Comparison of ENCODE assay signal across 10 cellular contexts in the genomic region with DNA sequence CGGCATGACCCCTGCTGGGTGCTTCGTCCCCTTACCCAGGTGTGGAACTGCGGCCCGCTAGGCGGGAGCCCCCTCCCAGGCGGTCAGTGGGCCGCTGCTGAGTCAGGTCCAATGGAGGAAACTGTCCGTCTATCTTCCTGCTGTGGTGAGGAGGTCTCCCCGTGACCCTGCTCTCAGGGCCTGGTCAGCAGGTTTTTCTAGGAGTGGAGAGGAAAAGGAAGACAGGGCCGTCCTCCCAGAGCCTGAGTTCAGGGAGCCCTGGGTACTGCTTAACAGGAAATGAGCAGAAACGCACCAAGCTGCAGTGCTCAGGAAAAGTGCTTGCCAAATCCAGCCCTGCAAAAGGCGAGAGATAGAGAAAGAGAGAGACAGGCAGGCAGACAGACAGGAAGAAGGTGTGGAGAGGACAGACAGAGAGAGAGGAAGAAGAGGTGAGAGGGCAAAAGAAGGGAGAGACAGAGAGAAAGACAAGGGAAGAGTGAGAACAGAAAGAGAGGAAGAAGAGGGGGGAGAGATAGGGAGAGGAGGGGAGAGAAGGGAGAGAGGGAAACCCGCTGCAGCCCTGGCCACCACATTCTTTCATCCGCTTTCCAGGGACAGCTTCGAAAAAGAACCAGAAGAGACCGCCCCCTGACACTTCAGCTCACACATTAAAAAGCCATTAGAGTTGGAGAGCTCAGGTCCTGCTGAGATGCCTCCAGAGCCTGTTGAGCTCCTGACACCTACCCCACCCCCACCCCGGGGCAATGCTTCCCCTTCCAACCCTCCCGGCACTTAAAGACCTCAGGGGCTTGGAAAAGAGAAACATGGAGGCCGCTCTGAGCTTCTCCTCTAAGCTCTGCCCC. TPM values are rescaled to one million over a fixed set of nuclear protein-coding genes. Genes with fewer than 3 reads are reported as not detected.
DNase-seq lines count a peak whose midpoint lies in the region; ATAC-seq, FAIRE-seq and TF ChIP-seq lines count a peak whose summit lies in the region.
"Had no signal": no experiment of that assay in that cellular context is flagged by ENCODE, and none has a peak within 500 bp of the region (broad histone marks: within the 10 kb centered on the region; RNA-seq: fewer than 3 reads in every experiment).

No MANE protein-coding gene starts in this region.

- H3K36me3 ChIP-seq in mesodermal cell (ENCODE audit: control insufficient read depth, insufficient read depth, low read length) (peaks cover 35% of the 10 kb centered on the region), uterus (no peaks in the 10 kb centered on the region)

- peaks cover 45% of the 10 kb centered on the region for H3K4me1 ChIP-seq in mesodermal cell (ENCODE audit: control insufficient read depth, insufficient read depth, low read length, poor library complexity, severe bottlenecking)
- H3K4me1 ChIP-seq in uterus = peaks cover 6 to 35% of the 10 kb centered on the region in 2 donors

- ATAC-seq in GM18907 (IDR thresholded peaks at IDR 0.05; ENCODE audit: unreplicated experiment) = no peak

- no peak for FAIRE-seq in GM12891 (lab: Jason Lieb, UNC)
- FAIRE-seq: G401.6, TTC549 had no signal

- WGBS in mesodermal cell (ENCODE audit: insufficient coverage in 2 of 2), 2 experiments = 40 to 41% methylated on average over 16 to 17 of the region's 19 CpGs

- H3K9me3 ChIP-seq in mesodermal cell (ENCODE audit: control insufficient read depth, low read length) (no peaks in the 10 kb centered on the region), uterus (no peaks in the 10 kb centered on the region)

- TF ChIP-seq POLR2A in uterus (IDR thresholded peaks at IDR 0.05) (no peak), GM12891 (IDR thresholded peaks at IDR 0.05; ENCODE audit: low read depth, low read length) (no peak)

- TF ChIP-seq CTCF in coronary artery (IDR thresholded peaks at IDR 0.05) (no peak), uterus (IDR thresholded peaks at IDR 0.05) (no peak)

- no peaks in the 10 kb centered on the region for H3K9me3 Mint-ChIP-seq in activated naive CD4-positive, alpha-beta T cell treated with anti-CD3 and anti-CD28 coated beads, Interleukin-2, amount 10 ng/mL, durations not matched to agents 7 days and 5 days

- no peaks in the 10 kb centered on the region for H3K27me3 Mint-ChIP-seq in activated naive CD4-positive, alpha-beta T cell treated with anti-CD3 and anti-CD28 coated beads, Interleukin-2, amount 10 ng/mL, durations not matched to agents 7 days and 5 days

- H3K4me1 Mint-ChIP-seq in activated naive CD4-positive, alpha-beta T cell treated with anti-CD3 and anti-CD28 coated beads, Interleukin-2, amount 10 ng/mL, durations not matched to agents 7 days and 5 days = peaks cover 61% of the 10 kb centered on the region

- H3K36me3 Mint-ChIP-seq in activated naive CD4-positive, alpha-beta T cell treated with anti-CD3 and anti-CD28 coated beads, Interleukin-2, amount 10 ng/mL, durations not matched to agents 7 days and 5 days = peaks cover 42% of the 10 kb centered on the region

- peak overlapping the region; percentile 86 for H3K27ac Mint-ChIP-seq in activated naive CD4-positive, alpha-beta T cell treated with anti-CD3 and anti-CD28 coated beads, Interleukin-2, amount 10 ng/mL, durations not matched to agents 7 days and 5 days

- no peak for DNase-seq in activated naive CD4-positive, alpha-beta T cell treated with anti-CD3 and anti-CD28 coated beads, Interleukin-2, amount 10 ng/mL, durations not matched to agents 7 days and 5 days
- DNase-seq in activated naive CD4-positive, alpha-beta T cell treated with anti-CD3 and anti-CD28 coated beads, Interleukin-2, amount 50 U/mL, for 16 hours = no peak
- DNase-seq in coronary artery (ENCODE audit: low spot score) = no peak
- no peak for DNase-seq in uterus
- DNase-seq in GM12891 (ENCODE audit: insufficient read length, low spot score) = no peak
- no peak for DNase-seq in NCI-H446 (lab: John Stamatoyannopoulos, UW)

- intact Hi-C loops in uterus (cut with DNase I; ENCODE audit: low total_unique reads) = no loop called here

- H3K4me3 ChIP-seq in coronary artery (peak overlapping the region; percentile 35), mesodermal cell (ENCODE audit: extremely low read depth, insufficient read depth, low read length, poor library complexity, severe bottlenecking) (peak overlapping the region; percentile 18), uterus (no peak overlapping the region)

- H3K27me3 ChIP-seq in uterus = no peaks in the 10 kb centered on the region

- peak overlapping the region; percentile 32 to 84 for H3K27ac ChIP-seq in coronary artery
- peak overlapping the region; percentile 89 for H3K27ac ChIP-seq in mesodermal cell (ENCODE audit: low read depth, low read length, severe bottlenecking)
- peak overlapping the region; percentile 57 to 81 for H3K27ac ChIP-seq in uterus

- CTCF ChIA-PET in activated naive CD4-positive, alpha-beta T cell treated with anti-CD3 and anti-CD28 coated beads, Interleukin-2, amount 10 ng/mL, durations not matched to agents 7 days and 5 days (lab: Charles Lee) = interaction anchor here (0.8 kb wide), 1 partner anchor 20 kb away, joined by 3 read pairs; no protein-coding TSS in a partner anchor

- peak overlapping the region; percentile 7 for H3K4me3 Mint-ChIP-seq in activated naive CD4-positive, alpha-beta T cell treated with anti-CD3 and anti-CD28 coated beads, Interleukin-2, amount 10 ng/mL, durations not matched to agents 7 days and 5 days

TF ChIP-seq in GM12891, 5 proteins besides CTCF, POLR2A, EP300 and RAD21:
- TF ChIP-seq POU2F2 (IDR thresholded peaks at IDR 0.05; ENCODE audit: low read depth, low read length) (no peak), TAF1 (IDR thresholded peaks at IDR 0.05; ENCODE audit: low read depth, low read length) (no peak), POLR2AphosphoS5 (IDR thresholded peaks at IDR 0.05; ENCODE audit: low read depth, low read length) (no peak; the same call in 1 of the 2 replicates), SPI1 (IDR thresholded peaks at IDR 0.05; ENCODE audit: low read depth, low read length) (no peak), PAX5 (IDR thresholded peaks at IDR 0.05; ENCODE audit: insufficient read depth, low read length, severe bottlenecking) (no peak)

RNA-seq across cellular contexts. Expression of a gene that starts 10.1 kb away (rescaled TPM):
- polyA plus RNA-seq in mesodermal cell (2013, experiment 1 of 2) = 96.1 TPM
- 78.6 TPM for polyA plus RNA-seq in mesodermal cell (2013, experiment 2 of 2)
- total RNA-seq in uterus = 10 to 100 TPM; 11.8 to 69.3 (median 29.5) TPM
- polyA plus RNA-seq in GM12891 (2012; ENCODE audit: low read depth, missing spikeins) = 25.7 TPM

RNA-seq across cellular contexts. Expression of a gene that starts 12.2 kb away (rescaled TPM):
- polyA plus RNA-seq in mesodermal cell (2013, experiment 1 of 2) = 23.5 TPM
- polyA plus RNA-seq in mesodermal cell (2013, experiment 2 of 2) = 22.8 TPM
- 10 to 100 TPM in 1 of 4 donors, 1 to 10 TPM in 2, under 1 TPM in 1; 0.59 to 12.9 (median 8.0) TPM for total RNA-seq in uterus
- polyA plus RNA-seq in GM12891 (2012; ENCODE audit: low read depth, missing spikeins) = 21.8 TPM

RNA-seq across cellular contexts. Expression of a gene that starts 46.9 kb away (rescaled TPM):
- 18.6 TPM for polyA plus RNA-seq in mesodermal cell (2013, experiment 1 of 2)
- polyA plus RNA-seq in mesodermal cell (2013, experiment 2 of 2) = 16.3 TPM
- 10 to 100 TPM in 1 of 4 donors, 1 to 10 TPM in 1, under 1 TPM in 1, not detected in 1; 0.51 to 13.8 (median 5.8) TPM for total RNA-seq in uterus
- 14.6 TPM for polyA plus RNA-seq in GM12891 (2012; ENCODE audit: low read depth, missing spikeins)

RNA-seq across cellular contexts. Expression of a gene that starts 51.6 kb away (rescaled TPM):
- polyA plus RNA-seq in mesodermal cell (2013, experiment 1 of 2) = 15.7 TPM
- polyA plus RNA-seq in mesodermal cell (2013, experiment 2 of 2) = 12.8 TPM
- total RNA-seq in uterus = 1 to 10 TPM in 3 of 4 donors, under 1 TPM in 1; 0.29 to 9.4 (median 6.2) TPM
- 6.7 TPM for polyA plus RNA-seq in GM12891 (2012; ENCODE audit: low read depth, missing spikeins)

Comparison
In these comparisons a context has a peak if more than half of its experiments do, and no peak if none do; other contexts are left out.
1. H3K4me3 ChIP-seq: peak in coronary artery (single experiment) and mesodermal cell (single experiment); none in uterus (0 of 2).
2. Peak in every context shown above with its lines, with median percentiles within 50 percentile points of each other: H3K27ac ChIP-seq.